Comparison of ENCODE assay signal across 20 cellular contexts in the genomic region with DNA sequence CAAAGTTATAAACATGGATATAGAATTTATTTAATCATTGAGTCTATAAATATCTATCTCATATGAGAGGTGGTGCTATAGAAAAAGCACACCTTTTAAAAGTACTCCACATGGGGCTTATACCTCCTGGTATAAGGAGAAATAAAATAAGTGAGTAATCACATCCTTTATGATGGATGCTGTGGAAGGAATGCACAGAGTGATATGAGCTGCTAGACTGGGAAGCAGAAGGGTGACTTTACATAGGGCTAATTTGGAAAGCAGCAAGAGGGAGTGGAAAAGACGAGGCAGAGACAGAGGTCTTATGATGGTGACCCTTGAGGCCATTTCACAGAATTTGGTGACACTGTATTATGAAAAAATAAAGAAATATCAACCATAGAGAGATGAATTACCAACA. TPM values are rescaled to one million over a fixed set of nuclear protein-coding genes. Genes with fewer than 3 reads are reported as not detected.
DNase-seq lines count a peak whose midpoint lies in the region; ATAC-seq, FAIRE-seq and TF ChIP-seq lines count a peak whose summit lies in the region.
"Had no signal": no experiment of that assay in that cellular context is flagged by ENCODE, and none has a peak within 500 bp of the region (broad histone marks: within the 10 kb centered on the region; RNA-seq: fewer than 3 reads in every experiment).

No MANE protein-coding gene starts in this region.

- BruUV-seq in IMR-90 (replicated peaks; lab: Mats Ljungman, UMichigan) (no TSS peak), HepG2 (replicated peaks; lab: Mats Ljungman, UMichigan) (no TSS peak)

- no peak overlapping the region for H2AK9ac ChIP-seq in IMR-90 (replicated peaks; ENCODE audit: low read depth, low read length, poor library complexity)

- H3K27ac ChIP-seq in IMR-90 (ENCODE audit: insufficient read depth, low read length) (no peak overlapping the region), brain microvascular endothelial cell (no peak overlapping the region), HepG2 (ENCODE audit: extremely low read length, insufficient read depth, low read length) (no peak overlapping the region), Peyer's patch (no peak overlapping the region), Karpas-422 (ENCODE audit: low read length) (no peak overlapping the region), neuronal stem cell (replicated peaks; ENCODE audit: low read length) (no peak overlapping the region)
- H3K27ac ChIP-seq: HL-60 had no signal

- FAIRE-seq in HepG2 (lab: Jason Lieb, UNC) = no peak

- H3K4me1 ChIP-seq in IMR-90 (ENCODE audit: control insufficient read depth, insufficient read depth, low read length) (peaks cover 5% of the 10 kb centered on the region), HepG2 (ENCODE audit: insufficient read depth, low read length) (peaks cover 21% of the 10 kb centered on the region), Peyer's patch (peaks cover 0 to 1% (median 0%) of the 10 kb centered on the region in 4 donors), Karpas-422 (ENCODE audit: low read length) (peaks cover 6% of the 10 kb centered on the region), neuronal stem cell (ENCODE audit: control insufficient read depth in 2 of 2, insufficient read depth in 1 of 2, low read depth in 1 of 2, low read length in 2 of 2) (no peaks in the 10 kb centered on the region)

- no peak overlapping the region for H3K56ac ChIP-seq in IMR-90 (ENCODE audit: extremely low read depth, insufficient read depth, low read length)

- TF ChIP-seq POLR2A in IMR-90 (IDR thresholded peaks at IDR 0.05; ENCODE audit: low read depth, low read length) (no peak), HepG2 (IDR thresholded peaks at IDR 0.05; ENCODE audit: insufficient read depth in 1 of 2, low read depth in 2 of 2, low read length in 2 of 2) (no peak), Peyer's patch (IDR thresholded peaks at IDR 0.05) (no peak)

- H3K9me3 ChIP-seq in IMR-90 (ENCODE audit: control insufficient read depth, insufficient read depth, low read length) = no peaks in the 10 kb centered on the region
- no peaks in the 10 kb centered on the region for H3K9me3 ChIP-seq in HepG2 (ENCODE audit: low read length)
- no peaks in the 10 kb centered on the region for H3K9me3 ChIP-seq in Peyer's patch
- H3K9me3 ChIP-seq in Karpas-422 (ENCODE audit: low read length) = no peaks in the 10 kb centered on the region
- H3K9me3 ChIP-seq in neuronal stem cell (replicated peaks in 1 of 2; ENCODE audit: control insufficient read depth in 2 of 2, insufficient read depth in 1 of 2, low read depth in 1 of 2, low read length in 2 of 2) = no peaks in the 10 kb centered on the region

- no peak overlapping the region for H3K27ac Mint-ChIP-seq in activated naive CD4-positive, alpha-beta T cell treated with anti-CD3 and anti-CD28 coated beads, Interleukin-2, amount 50 U/mL, for 72 hours
- H3K27ac Mint-ChIP-seq: CD14-positive monocyte had no signal

- H3K79me2 ChIP-seq in HepG2 (ENCODE audit: insufficient read depth, low read length) (no peaks in the 10 kb centered on the region), Karpas-422 (ENCODE audit: low read length) (no peaks in the 10 kb centered on the region)

- H4K8ac ChIP-seq in IMR-90 (ENCODE audit: low read depth in 2 of 2, low read length in 2 of 2) (no peak overlapping the region), neuronal stem cell (ENCODE audit: low read depth, low read length) (no peak overlapping the region)

- H3K4me2 ChIP-seq in IMR-90 (ENCODE audit: low read depth, low read length) (no peak overlapping the region), HepG2 (ENCODE audit: low read depth, low read length) (peak overlapping the region; percentile 58), Karpas-422 (ENCODE audit: low read depth, low read length, poor library complexity, severe bottlenecking) (no peak overlapping the region), neuronal stem cell (ENCODE audit: insufficient read depth, low read length, poor library complexity, severe bottlenecking) (no peak overlapping the region)

- intact Hi-C loops in IMR-90 (cut with micrococcal nuclease) (no loop called here), HepG2 (cut with micrococcal nuclease; ENCODE audit: unreplicated experiment) (loop anchor here (1.0 to 10.0 kb wide), 5 partner anchors 33 to 254 kb away; no protein-coding TSS in a partner anchor)

- H3K36me3 ChIP-seq in IMR-90 (ENCODE audit: control insufficient read depth, insufficient read depth, low read length) = no peaks in the 10 kb centered on the region
- H3K36me3 ChIP-seq in brain microvascular endothelial cell (replicated peaks) = no peaks in the 10 kb centered on the region
- no peaks in the 10 kb centered on the region for H3K36me3 ChIP-seq in HepG2 (replicated peaks in 1 of 2; ENCODE audit: control insufficient read depth in 1 of 2, insufficient read depth in 2 of 2, low read length in 2 of 2)
- H3K36me3 ChIP-seq in Peyer's patch = no peaks in the 10 kb centered on the region
- no peaks in the 10 kb centered on the region for H3K36me3 ChIP-seq in Karpas-422 (ENCODE audit: insufficient read depth, low read length)
- H3K36me3 ChIP-seq in neuronal stem cell (replicated peaks in 1 of 2; ENCODE audit: control insufficient read depth in 2 of 2, insufficient read depth in 2 of 2, low read length in 2 of 2) = no peaks in the 10 kb centered on the region

- H4K91ac ChIP-seq in IMR-90 (ENCODE audit: insufficient read depth, low read depth, low read length) (no peak overlapping the region), neuronal stem cell (ENCODE audit: low read depth, low read length, poor library complexity) (no peak overlapping the region)

- in situ Hi-C loops in IMR-90 (cut with MboI; ENCODE audit: low sequenced_read_pairs) = no loop called here
- in situ Hi-C loops in brain microvascular endothelial cell (cut with HindIII; ENCODE audit: low pct_ligation_motif_present, low sequenced_read_pairs) = no loop called here
- in situ Hi-C loops in HepG2 (cut with HindIII; ENCODE audit: extremely low pct_ligation_motif_present, low pct_unique_long_range_greater_than_20kb) = no loop called here

- dilution Hi-C loops in IMR-90 (cut with HindIII; ENCODE audit: low sequenced_read_pairs, unreplicated experiment) = no loop called here

- H2AK5ac ChIP-seq in IMR-90 (ENCODE audit: low read depth, low read length) = peak overlapping the region; percentile 11; the same call in 1 of the 2 replicates
- no peak overlapping the region for H2AK5ac ChIP-seq in neuronal stem cell (ENCODE audit: low read depth, low read length)

- peaks cover 6 to 15% of the 10 kb centered on the region in 2 donors for H3K9me3 Mint-ChIP-seq in activated naive CD4-positive, alpha-beta T cell treated with anti-CD3 and anti-CD28 coated beads, Interleukin-2, amount 50 U/mL, for 72 hours

- H2BK5ac ChIP-seq in IMR-90 (ENCODE audit: low read depth, low read length, poor library complexity, severe bottlenecking) (no peak overlapping the region), neuronal stem cell (ENCODE audit: low read length) (no peak overlapping the region)

- no peak overlapping the region for H3K23ac ChIP-seq in IMR-90 (ENCODE audit: low read depth, low read length)
- no peak overlapping the region for H3K23ac ChIP-seq in neuronal stem cell (ENCODE audit: low read depth, low read length, poor library complexity)

- POLR2A ChIA-PET in IMR-90 (lab: Charles Lee; ENCODE audit: unreplicated experiment) (no interaction called here), HepG2 (lab: Yijun Ruan, JAX) (interaction anchor here (1.3 to 1.6 kb wide), 2 partner anchors 32 to 109 kb away, joined by 4 to 6 read pairs; no protein-coding TSS in a partner anchor)

- CTCF ChIA-PET in IMR-90 (lab: Yijun Ruan, JAX) (interaction anchor here (0.7 kb wide), 1 partner anchor 256 kb away, joined by 3 read pairs; no protein-coding TSS in a partner anchor), HepG2 (lab: Yijun Ruan, JAX; ENCODE audit: low intra/inter-chr PET ratio, low total read pairs) (no interaction called here)

- H3K27me3 ChIP-seq in IMR-90 (ENCODE audit: control insufficient read depth, insufficient read depth, low read length) (no peaks in the 10 kb centered on the region), brain microvascular endothelial cell (replicated peaks) (no peaks in the 10 kb centered on the region), HepG2 (ENCODE audit: control insufficient read depth in 1 of 2, insufficient read depth in 2 of 2, low read length in 2 of 2) (peaks cover 0 to 8% of the 10 kb centered on the region in 2 experiments; a peak in 3 of 5 replicates), Peyer's patch (no peaks in the 10 kb centered on the region), Karpas-422 (ENCODE audit: low read length) (no peaks in the 10 kb centered on the region), neuronal stem cell (ENCODE audit: control insufficient read depth in 3 of 3, insufficient read depth in 3 of 3, low read depth in 1 of 3, low read length in 3 of 3) (no peaks in the 10 kb centered on the region)

- ATAC-seq in IMR-90 (ENCODE audit: low read depth) = no peak
- ATAC-seq in HepG2 = no peak
- ATAC-seq in activated naive CD4-positive, alpha-beta T cell treated with anti-CD3 and anti-CD28 coated beads, Interleukin-2, amount 50 U/mL, for 72 hours = no peak

- no peak for TF ChIP-seq EP300 in HepG2 (IDR thresholded peaks at IDR 0.05; ENCODE audit: low read depth in 2 of 2, low read length in 2 of 2)
- no peak for TF ChIP-seq EP300 in HepG2 (CRISPR knock-in tag; IDR thresholded peaks at IDR 0.05; ENCODE audit: borderline replicate concordance)

- H3K18ac ChIP-seq in IMR-90 (ENCODE audit: low read depth, low read length) (peak overlapping the region; percentile 8; the same call in 1 of the 2 replicates), neuronal stem cell (ENCODE audit: low read length) (no peak overlapping the region)

- TF ChIP-seq RAD21 in IMR-90 (IDR thresholded peaks at IDR 0.05; ENCODE audit: low read length) (no peak), HepG2 (CRISPR knock-in tag; IDR thresholded peaks at IDR 0.05) (no peak)

- no peaks in the 10 kb centered on the region for H3K9me2 ChIP-seq in Karpas-422 (replicated peaks; ENCODE audit: insufficient read depth, low read length)

- H2BK15ac ChIP-seq in IMR-90 (ENCODE audit: low read depth, low read length) (peak overlapping the region; percentile 75; the same call in 2 of the 3 replicates), neuronal stem cell (ENCODE audit: low read length) (no peak overlapping the region)

- TF ChIP-seq CTCF in IMR-90 (conservative IDR thresholded peaks at IDR 0.05; ENCODE audit: low read depth, low read length) (no peak), brain microvascular endothelial cell (IDR thresholded peaks at IDR 0.05; ENCODE audit: low read depth, low read length, missing control alignments) (no peak), HepG2 (CRISPR knock-in tag; IDR thresholded peaks at IDR 0.05) (no peak), Peyer's patch (IDR thresholded peaks at IDR 0.05) (no peak)

- no peak overlapping the region for H3K4me3 ChIP-seq in IMR-90 (ENCODE audit: insufficient read depth, low read depth, low read length)
- H3K4me3 ChIP-seq in brain microvascular endothelial cell (ENCODE audit: low read depth, low read length) = no peak overlapping the region
- no peak overlapping the region for H3K4me3 ChIP-seq in HepG2 (replicated peaks in 1 of 3; ENCODE audit: insufficient read depth in 1 of 3, low read depth in 2 of 3, low read length in 3 of 3)
- H3K4me3 ChIP-seq in Peyer's patch = no peak overlapping the region
- H3K4me3 ChIP-seq in Karpas-422 (ENCODE audit: low read length) = no peak overlapping the region
- H3K4me3 ChIP-seq in neuronal stem cell (ENCODE audit: low read length in 2 of 2) = no peak overlapping the region

- H2BK120ac ChIP-seq in IMR-90 (ENCODE audit: low read depth, low read length) (no peak overlapping the region), neuronal stem cell (ENCODE audit: low read depth, low read length) (no peak overlapping the region)

- no peak overlapping the region for H4K5ac ChIP-seq in IMR-90 (ENCODE audit: low read depth, low read length)

- H3K79me1 ChIP-seq in IMR-90 (ENCODE audit: low read depth in 1 of 2, low read length in 2 of 2) (no peaks in the 10 kb centered on the region), neuronal stem cell (ENCODE audit: low read depth, low read length) (no peaks in the 10 kb centered on the region)

- H3K9ac ChIP-seq in IMR-90 (ENCODE audit: low read depth, low read length) (no peak overlapping the region), HepG2 (ENCODE audit: insufficient read depth, low read depth, low read length) (no peak overlapping the region), Karpas-422 (ENCODE audit: low read length) (no peak overlapping the region), neuronal stem cell (ENCODE audit: low read depth, low read length, poor library complexity) (no peak overlapping the region)

- 0 out of 2 replicates have a peak overlapping the region, but pooled peaks have one; percentile 4 for H3K14ac ChIP-seq in IMR-90 (replicated peaks; ENCODE audit: low read depth, low read length)
- H3K14ac ChIP-seq in neuronal stem cell (ENCODE audit: low read length) = no peak overlapping the region

- no peaks in the 10 kb centered on the region for H4K20me1 ChIP-seq in IMR-90 (ENCODE audit: insufficient read depth, low read length)
- H4K20me1 ChIP-seq in HepG2 (ENCODE audit: insufficient read depth, low read length) = no peaks in the 10 kb centered on the region
- H4K20me1 ChIP-seq in Karpas-422 (ENCODE audit: insufficient read depth, low read depth, low read length) = no peaks in the 10 kb centered on the region

- 0 out of 2 replicates have a peak, but pooled peaks cover under 1% of the 10 kb centered on the region for H3K9me1 ChIP-seq in IMR-90 (ENCODE audit: insufficient read depth, low read length)

- H2BK20ac ChIP-seq in IMR-90 (ENCODE audit: low read depth, low read length) = peak overlapping the region; percentile 55

- DNase-seq in Daoy (ENCODE audit: low read depth) (peak; percentile 51), IMR-90 (no peak), brain microvascular endothelial cell (peak; percentile 37), HepG2 (ENCODE audit: low spot score) (no peak), Peyer's patch (no peak), Karpas-422 (no peak), neuronal stem cell (ENCODE audit: low spot score) (no peak)
- DNase-seq in activated naive CD4-positive, alpha-beta T cell treated with anti-CD3 and anti-CD28 coated beads, Interleukin-2, amount 50 U/mL, for 72 hours (ENCODE audit: low spot score in 2 of 2) = no peak
- DNase-seq: AML-193, COR-L47, KBM-7, NCI-H1048, NCI-H1694, NCI-H2227 treated with DMSO at 0.1 percent for 48 hours, NCI-H524 treated with DMSO at 0.1 percent for 48 hours, RPMI8226, SIG-M5 had no signal

- H3K36me3 Mint-ChIP-seq in activated naive CD4-positive, alpha-beta T cell treated with anti-CD3 and anti-CD28 coated beads, Interleukin-2, amount 50 U/mL, for 72 hours = peaks cover 6 to 23% of the 10 kb centered on the region in 2 donors

- H3K4ac ChIP-seq in IMR-90 (ENCODE audit: low read depth, low read length) (peak overlapping the region; percentile 11; the same call in 1 of the 2 replicates), neuronal stem cell (ENCODE audit: low read length) (no peak overlapping the region)

- WGBS in IMR-90 (ENCODE audit: extremely low coverage in 2 of 2, insufficient read length in 1 of 2), 2 experiments = no CpG with 5 or more reads among the region's 1 CpG
- 29% methylated on average over 1 of the region's 1 CpG for WGBS in HepG2 (ENCODE audit: low lambda C conversion rate)
- no CpG with 5 or more reads among the region's 1 CpG for WGBS in neuronal stem cell (ENCODE audit: extremely low coverage in 2 of 2, insufficient read length in 2 of 2, insufficient replicate concordance in 1 of 2), 2 donors

- H2AFZ ChIP-seq in IMR-90 (replicated peaks; ENCODE audit: low read length, poor library complexity) (no peak overlapping the region), HepG2 (ENCODE audit: low read length) (no peak overlapping the region), Karpas-422 (ENCODE audit: low read length) (no peak overlapping the region), neuronal stem cell (ENCODE audit: low read length) (no peak overlapping the region)

- H2BK12ac ChIP-seq in neuronal stem cell (ENCODE audit: low read length) = no peak overlapping the region

RNA-seq across cellular contexts. Expression of gene AHR, which starts 59.4 kb away (rescaled TPM):
- 79.7 and 91.9 TPM in 2 replicates for total RNA-seq in Daoy (2014; rRNA removed; shearing (Covaris generic))
- 55.2 and 67.2 TPM in 2 replicates for total RNA-seq in IMR-90 (2012; rRNA removed)
- 6.5 and 6.9 TPM in 2 replicates for polyA plus RNA-seq in IMR-90 (2012; rRNA removed)
- polyA plus RNA-seq in IMR-90 (2012; cell fraction: cytosol; rRNA removed) = 1.9 TPM in 2 replicates
- 2.3 and 12.8 TPM in 2 replicates for polyA plus RNA-seq in IMR-90 (2012; cell fraction: nucleus; rRNA removed; ENCODE audit: low replicate concordance)
- 31.3 and 34.1 TPM in 2 replicates for total RNA-seq in HepG2 (2016; rRNA removed; fragmentation: Illumina TruSeq; extraction: Trizol)
- total RNA-seq in HepG2 (2016; cell fraction: cytosol; rRNA removed; fragmentation: Illumina TruSeq; extraction: Trizol; ENCODE audit: low read depth) = 1.7 and 3.1 TPM in 2 replicates
- total RNA-seq in HepG2 (2016; cell fraction: insoluble cytoplasmic fraction; rRNA removed; fragmentation: Illumina TruSeq; extraction: Trizol) = 30.9 and 33.5 TPM in 2 replicates
- total RNA-seq in HepG2 (2016; cell fraction: membrane; rRNA removed; fragmentation: Illumina TruSeq; extraction: Trizol) = 6.5 and 7.0 TPM in 2 replicates
- 32.0 and 45.9 TPM in 2 replicates for total RNA-seq in HepG2 (2016; cell fraction: nucleus; rRNA removed; fragmentation: Illumina TruSeq; extraction: Trizol)
- polyA plus RNA-seq in HepG2 (2011; rRNA removed) = 9.0 and 10.0 TPM in 2 replicates
- polyA plus RNA-seq in HepG2 (2011; cell fraction: cytosol; rRNA removed) = 3.4 and 7.6 TPM in 2 replicates
- polyA plus RNA-seq in HepG2 (2011; cell fraction: nucleus; rRNA removed) = 17.2 and 19.0 TPM in 2 replicates
- polyA plus RNA-seq in HepG2 (2012) = 19.9 and 20.0 TPM in 2 replicates
- 0.34 and 0.38 TPM in 2 replicates for polyA plus RNA-seq in HepG2 (2016; cell fraction: cytosol; fragmentation: Illumina TruSeq; extraction: Trizol; ENCODE audit: low read depth)
- polyA plus RNA-seq in HepG2 (2016; cell fraction: insoluble cytoplasmic fraction; fragmentation: Illumina TruSeq; extraction: Trizol; ENCODE audit: low read depth) = 12.0 and 12.5 TPM in 2 replicates
- 1.6 and 1.8 TPM in 2 replicates for polyA plus RNA-seq in HepG2 (2016; cell fraction: membrane; fragmentation: Illumina TruSeq; extraction: Trizol; ENCODE audit: low read depth)
- 19.2 and 22.4 TPM in 2 replicates for polyA plus RNA-seq in HepG2 (2016; cell fraction: nucleus; fragmentation: Illumina TruSeq; extraction: Trizol; ENCODE audit: insufficient read depth, low read depth)
- polyA minus RNA-seq in HepG2 (2011; rRNA and poly(A)+ RNA removed; ENCODE audit: low replicate concordance) = 8.4 and 12.3 TPM in 2 replicates
- 26.4 and 26.5 TPM in 2 replicates for polyA minus RNA-seq in HepG2 (2011; cell fraction: cytosol; rRNA and poly(A)+ RNA removed)
- polyA minus RNA-seq in HepG2 (2011; cell fraction: nucleus; rRNA and poly(A)+ RNA removed) = 147 and 166 TPM in 2 replicates
- 100 to 1,000 TPM in 1 of 4 donors, 10 to 100 TPM in 3; 24.3 to 110 (median 39.4) TPM for total RNA-seq in Peyer's patch
- total RNA-seq in Karpas-422 (2014; rRNA removed; shearing (Covaris generic); ENCODE audit: low replicate concordance) = not detected in 2 replicates
- 10 to 100 TPM; 44.1 to 56.1 TPM for total RNA-seq in activated naive CD4-positive, alpha-beta T cell treated with anti-CD3 and anti-CD28 coated beads, Interleukin-2, amount 50 U/mL, for 72 hours
- 0.89 TPM for polyA plus RNA-seq in neuronal stem cell (2013, experiment 1 of 2)
- 1.00 TPM for polyA plus RNA-seq in neuronal stem cell (2013, experiment 2 of 2)
- total RNA-seq: G401 had no signal

Comparison
In these comparisons a context has a peak if more than half of its experiments do, and no peak if none do; other contexts are left out.
1. DNase-seq: peak in Daoy (single experiment) and brain microvascular endothelial cell (single experiment); none in IMR-90 (single experiment), HepG2 (single experiment), Peyer's patch (0 of 3), Karpas-422 (single experiment), activated naive CD4-positive, alpha-beta T cell treated with anti-CD3 and anti-CD28 coated beads, Interleukin-2, amount 50 U/mL, for 72 hours (0 of 2) and neuronal stem cell (single experiment).